In genomic region chr17:18224428-18225120, GRCh38 we compare ENCODE assay signal across 1 cellular context.
TF ChIP-seq lines count a peak whose summit lies in the region.

No MANE protein-coding gene starts in this region.

TF ChIP-seq in HepG2, 621 proteins besides CTCF, POLR2A, EP300 and RAD21 (continued from another document):
- TF ChIP-seq ZNF275 (CRISPR knock-in tag; IDR thresholded peaks at IDR 0.05; ENCODE audit: borderline replicate concordance) (0 out of 2 replicates have a peak, but pooled peaks have one; percentile 63), GABPB1 (CRISPR knock-in tag; IDR thresholded peaks at IDR 0.05) (peak; percentile 62), SRSF1 (optimal IDR thresholded peaks at IDR 0.05; ENCODE audit: low read depth, low read length) (no peak), UBTF (CRISPR knock-in tag; IDR thresholded peaks at IDR 0.05) (peak; percentile 76), TAF1 (CRISPR knock-in tag; IDR thresholded peaks at IDR 0.05) (peak; percentile 63), ZMYM2 (CRISPR knock-in tag; IDR thresholded peaks at IDR 0.05) (no peak), ZSCAN31 (CRISPR knock-in tag; IDR thresholded peaks at IDR 0.05; ENCODE audit: low read depth) (peak; percentile 41; the same call in 1 of the 2 replicates), ZNF451 (CRISPR knock-in tag; IDR thresholded peaks at IDR 0.05) (0 out of 2 replicates have a peak, but pooled peaks have one; percentile 6), LCORL (IDR thresholded peaks at IDR 0.05) (no peak), LCORL (CRISPR knock-in tag; IDR thresholded peaks at IDR 0.05) (0 out of 2 replicates have a peak, but pooled peaks have one; percentile 44), CREM (IDR thresholded peaks at IDR 0.05) (0 out of 2 replicates have a peak, but pooled peaks have one; percentile 1), CREM (CRISPR knock-in tag; IDR thresholded peaks at IDR 0.05) (no peak), SOX6 (IDR thresholded peaks at IDR 0.05) (no peak), SOX6 (CRISPR knock-in tag; IDR thresholded peaks at IDR 0.05) (peak; percentile 17; the same call in 1 of the 2 replicates), U2AF1 (optimal IDR thresholded peaks at IDR 0.05; ENCODE audit: low read depth, low read length) (peak; percentile 53), ZNF574 (CRISPR knock-in tag; IDR thresholded peaks at IDR 0.05) (peak; percentile 45; the same call in 1 of the 2 replicates), SAP130 (CRISPR knock-in tag; IDR thresholded peaks at IDR 0.05; ENCODE audit: low read depth) (peak; percentile 56), ZNF704 (CRISPR knock-in tag; IDR thresholded peaks at IDR 0.05; ENCODE audit: borderline replicate concordance) (0 out of 2 replicates have a peak, but pooled peaks have one; percentile 22), SP1 (IDR thresholded peaks at IDR 0.05) (no peak), SP1 (CRISPR knock-in tag; IDR thresholded peaks at IDR 0.05) (0 out of 2 replicates have a peak, but pooled peaks have one; percentile 44), ZFY (CRISPR knock-in tag; IDR thresholded peaks at IDR 0.05) (peak; percentile 93), DMAP1 (CRISPR knock-in tag; IDR thresholded peaks at IDR 0.05) (peak; percentile 42; the same call in 1 of the 2 replicates), KDM6A (CRISPR knock-in tag; IDR thresholded peaks at IDR 0.05; ENCODE audit: low read depth) (peak; percentile 17; the same call in 1 of the 2 replicates), ZFP36L1 (CRISPR knock-in tag; IDR thresholded peaks at IDR 0.05) (no peak), PHF20 (CRISPR knock-in tag; IDR thresholded peaks at IDR 0.05) (0 out of 2 replicates have a peak, but pooled peaks have one; percentile 22), ZNF788 (CRISPR knock-in tag; IDR thresholded peaks at IDR 0.05; ENCODE audit: borderline replicate concordance) (0 out of 2 replicates have a peak, but pooled peaks have one; percentile 58), POLR2G (IDR thresholded peaks at IDR 0.05; ENCODE audit: low read depth, low read length) (peak; percentile 63), MAX (IDR thresholded peaks at IDR 0.05) (peak; percentile 2; the same call in 1 of the 2 replicates), KDM5B (CRISPR knock-in tag; IDR thresholded peaks at IDR 0.05; ENCODE audit: borderline replicate concordance) (peak; percentile 59; the same call in 1 of the 2 replicates), NFE2L1 (CRISPR knock-in tag; IDR thresholded peaks at IDR 0.05; ENCODE audit: borderline replicate concordance) (no peak), ATF3 (CRISPR knock-in tag; IDR thresholded peaks at IDR 0.05) (0 out of 2 replicates have a peak, but pooled peaks have one; percentile 17), PHF8 (CRISPR knock-in tag; IDR thresholded peaks at IDR 0.05) (peak; percentile 73), KLF16 (CRISPR knock-in tag; IDR thresholded peaks at IDR 0.05) (peak in 1 of 2 experiments; percentile 37; a peak in 1 of 4 replicates), ELF1 (CRISPR knock-in tag; IDR thresholded peaks at IDR 0.05) (peak; percentile 53; the same call in 1 of the 2 replicates), HIVEP1 (CRISPR knock-in tag; IDR thresholded peaks at IDR 0.05) (peak; percentile 74), ZNF598 (CRISPR knock-in tag; IDR thresholded peaks at IDR 0.05; ENCODE audit: borderline replicate concordance) (0 out of 2 replicates have a peak, but pooled peaks have one; percentile 33), ZNF687 (CRISPR knock-in tag; IDR thresholded peaks at IDR 0.05) (peak; percentile 88), NFRKB (IDR thresholded peaks at IDR 0.05) (no peak), MEIS2 (CRISPR knock-in tag; IDR thresholded peaks at IDR 0.05) (peak; percentile 12; the same call in 1 of the 2 replicates), CEBPG (CRISPR knock-in tag; IDR thresholded peaks at IDR 0.05) (no peak), SOX5 (CRISPR knock-in tag; IDR thresholded peaks at IDR 0.05; ENCODE audit: borderline replicate concordance) (peak; percentile 10; the same call in 1 of the 2 replicates), BORCS8-MEF2B (CRISPR knock-in tag; IDR thresholded peaks at IDR 0.05) (peak; percentile 61; the same call in 1 of the 2 replicates), KLF6 (CRISPR knock-in tag; IDR thresholded peaks at IDR 0.05) (peak; percentile 55; the same call in 1 of the 2 replicates), TFDP2 (CRISPR knock-in tag; IDR thresholded peaks at IDR 0.05) (peak; percentile 30; the same call in 1 of the 2 replicates), MXD3 (CRISPR knock-in tag; IDR thresholded peaks at IDR 0.05) (peak; percentile 49; the same call in 1 of the 2 replicates), ARID5B (CRISPR knock-in tag; IDR thresholded peaks at IDR 0.05) (peak; percentile 23; the same call in 1 of the 2 replicates)
